8 cellular contexts compared by ENCODE assay signal in the genomic region with DNA sequence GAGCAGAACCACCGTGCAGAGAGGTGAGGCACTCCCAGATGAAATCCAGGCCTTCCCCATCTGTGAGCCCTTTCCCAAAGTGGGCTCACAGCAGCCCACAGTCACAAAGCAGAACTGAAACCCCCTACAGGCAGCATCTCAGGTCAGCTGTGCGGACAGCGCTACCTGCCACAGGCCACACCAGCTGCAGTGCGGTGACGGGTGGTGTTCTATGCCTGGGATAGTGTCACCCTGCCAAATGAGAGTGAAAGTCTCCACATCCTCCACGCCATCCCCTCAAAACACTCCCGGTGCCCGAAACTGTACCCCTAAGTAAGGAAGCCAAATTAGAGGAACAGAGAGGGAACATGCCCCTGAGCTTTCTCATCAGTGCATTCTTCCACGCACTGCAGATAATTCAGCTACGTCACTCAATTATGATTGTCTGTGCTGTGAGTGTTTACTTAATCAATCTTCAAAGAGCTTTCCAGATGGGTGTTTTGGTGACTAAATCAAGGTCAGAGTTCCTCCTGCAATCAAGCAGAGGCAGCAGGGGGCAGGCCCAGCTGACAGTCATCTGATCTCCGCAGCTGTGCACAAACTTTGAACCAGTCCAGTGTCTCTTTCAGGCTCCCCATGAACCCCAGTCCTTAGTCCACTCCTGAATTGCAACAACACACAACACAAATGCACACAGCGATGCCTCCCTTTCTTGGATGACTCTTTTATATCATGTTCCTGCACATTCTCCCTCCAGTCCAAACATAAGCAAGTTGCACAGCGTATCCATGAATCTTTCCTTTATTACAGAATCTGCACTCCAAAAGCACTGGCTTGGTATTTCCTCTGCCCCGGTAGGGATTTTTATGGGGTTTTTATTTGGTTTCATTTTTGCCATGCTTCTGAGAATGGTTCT.
DNase-seq lines count a peak whose midpoint lies in the region; ATAC-seq, FAIRE-seq and TF ChIP-seq lines count a peak whose summit lies in the region.

No MANE protein-coding gene starts in this region.

- peak overlapping the region; percentile 88 for H3K27ac ChIP-seq in CD4-positive, alpha-beta memory T cell (ENCODE audit: low read depth, low read length)

- peaks cover 0 to 3% of the 10 kb centered on the region in 2 donors for H3K36me3 Mint-ChIP-seq in CD4-positive, alpha-beta memory T cell

- peak; percentile 44 for TF ChIP-seq POLR2A in GM19099 (IDR thresholded peaks at IDR 0.05; ENCODE audit: extremely low read depth, insufficient read length, low read depth)

- peak; percentile 51 for ATAC-seq in HG03196 (IDR thresholded peaks at IDR 0.05; ENCODE audit: unreplicated experiment)

- no peak for FAIRE-seq in RCC 7860 (lab: Jason Lieb, UNC)

- no peaks in the 10 kb centered on the region for H3K9me3 ChIP-seq in CD4-positive, alpha-beta memory T cell (ENCODE audit: control insufficient read depth in 1 of 2, low read length in 2 of 2)

- H3K4me3 Mint-ChIP-seq in CD4-positive, alpha-beta memory T cell: peak overlapping the region; percentile 43 to 93 (median 79)

- H3K36me3 ChIP-seq in CD4-positive, alpha-beta memory T cell (ENCODE audit: insufficient read depth, low read length): no peaks in the 10 kb centered on the region

- peaks cover 40 to 83% (median 53%) of the 10 kb centered on the region in 4 donors for H3K4me1 Mint-ChIP-seq in CD4-positive, alpha-beta memory T cell

- H3K27me3 ChIP-seq in CD4-positive, alpha-beta memory T cell (ENCODE audit: insufficient read depth, low read length): no peaks in the 10 kb centered on the region

- no peaks in the 10 kb centered on the region for H3K27me3 Mint-ChIP-seq in CD4-positive, alpha-beta memory T cell

- intact Hi-C loops in CD4-positive, alpha-beta memory T cell (cut with micrococcal nuclease): loop anchor here (1.0 to 2.0 kb wide), 4 partner anchors 16 to 367 kb away; no protein-coding TSS in a partner anchor

- POLR2A ChIA-PET in CD4-positive, alpha-beta memory T cell (lab: Charles Lee; ENCODE audit: partially characterized antibody): interaction anchor here (0.5 to 8.2 kb wide), 27 partner anchors 8 to 605 kb away, joined by 3 to 104 read pairs (median 4); partner anchors contain the start of genes COA6 and IRF2BP2

- peak overlapping the region in 1 of 2 donors; percentile 33 for H3K4me3 ChIP-seq in CD4-positive, alpha-beta memory T cell (ENCODE audit: low read length in 2 of 2)

- peaks cover 64% of the 10 kb centered on the region for H3K4me1 ChIP-seq in CD4-positive, alpha-beta memory T cell (ENCODE audit: insufficient read depth, low read length)

- H3K9me3 Mint-ChIP-seq in CD4-positive, alpha-beta memory T cell: no peaks in the 10 kb centered on the region

- CTCF ChIA-PET in CD4-positive, alpha-beta memory T cell (lab: Charles Lee; ENCODE audit: partially characterized antibody): interaction anchor here (0.6 to 6.1 kb wide), 22 partner anchors 8 to 479 kb away, joined by 3 to 33 read pairs (median 4); partner anchors contain the start of gene IRF2BP2

- peak overlapping the region; percentile 96 to 99 (median 97) for H3K27ac Mint-ChIP-seq in CD4-positive, alpha-beta memory T cell

- DNase-seq in CD4-positive, alpha-beta memory T cell: peak; percentile 72 to 87 (median 77)
- DNase-seq in RCC 7860 (ENCODE audit: low spot score) (peak; percentile 47), amniotic epithelial cell (ENCODE audit: low read depth) (peak; percentile 95), hippocampal formation (lab: John Stamatoyannopoulos, UW) (peak; percentile 69 to 76), KG1 (lab: John Stamatoyannopoulos, UW) (no peak)
- DNase-seq in stimulated activated CD4-positive, alpha-beta T cell treated with anti-CD3 and anti-CD28 coated beads, Interleukin-12 subunit alpha, Interleukin-12 subunit beta, amount 100 ng/mL, for 4 hours: peak; percentile 32
